Comparison of ENCODE assay signal across 13 cellular contexts in the genomic region with DNA sequence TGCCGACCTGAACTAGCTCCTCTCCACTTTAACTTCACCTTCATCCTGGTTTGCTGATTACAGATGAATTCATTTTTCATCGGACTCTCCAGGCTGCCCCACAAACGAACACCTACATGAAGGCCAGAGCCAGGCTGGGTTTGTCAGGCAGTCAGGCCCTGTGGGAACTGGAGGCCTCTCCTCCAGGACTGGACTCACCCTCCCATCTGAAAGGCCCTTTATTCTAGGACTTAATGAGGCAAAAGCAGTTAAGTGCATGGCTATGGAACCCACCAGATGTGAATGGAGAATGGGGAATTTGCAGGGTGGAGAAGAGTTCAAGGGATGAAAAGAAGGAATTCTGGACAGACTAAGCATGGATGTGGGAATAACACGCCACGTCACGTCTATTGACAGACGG.
DNase-seq lines count a peak whose midpoint lies in the region; ATAC-seq and TF ChIP-seq lines count a peak whose summit lies in the region.
"Had no signal": no experiment of that assay in that cellular context is flagged by ENCODE, and none has a peak within 500 bp of the region (broad histone marks: within the 10 kb centered on the region; RNA-seq: fewer than 3 reads in every experiment).

No MANE protein-coding gene starts in this region.

- no TSS peak for BruUV-seq in MCF 10A (replicated peaks; lab: Mats Ljungman, UMichigan)

- H3K9me3 Mint-ChIP-seq in MCF 10A (ENCODE audit: unreplicated experiment) (no peaks in the 10 kb centered on the region), naive B cell (no peaks in the 10 kb centered on the region)
- H3K9me3 Mint-ChIP-seq: activated T-cell treated with anti-CD3 and anti-CD28 coated beads, Interleukin-2, amount 50 U/mL, for 4 hours had no signal

- CTCF ChIA-PET in MCF 10A (lab: Yijun Ruan, JAX): no interaction called here

- H3K27ac Mint-ChIP-seq in MCF 10A (ENCODE audit: low read depth, unreplicated experiment) (no peak overlapping the region), naive B cell (peak overlapping the region in 1 of 6 donors; percentile 83)

- no peak for TF ChIP-seq CTCF in breast epithelium (IDR thresholded peaks at IDR 0.05)
- TF ChIP-seq CTCF in MCF 10A (IDR thresholded peaks at IDR 0.05; ENCODE audit: unreplicated experiment): no peak
- no peak for TF ChIP-seq CTCF in colonic mucosa (IDR thresholded peaks at IDR 0.05)
- TF ChIP-seq CTCF in tibial nerve (IDR thresholded peaks at IDR 0.05): no peak

- intact Hi-C loops in breast epithelium (cut with DNase I; ENCODE audit: low total_unique reads): no loop called here
- intact Hi-C loops in MCF 10A (cut with micrococcal nuclease): no loop called here
- intact Hi-C loops in colonic mucosa (cut with DNase I): loop anchor here (10.0 kb wide), 1 partner anchor 153 kb away; no protein-coding TSS in a partner anchor
- intact Hi-C loops in posterior vena cava (cut with DNase I): loop anchor here in 1 of 2 donors (10.0 kb wide), 1 partner anchor 53 kb away; no protein-coding TSS in a partner anchor

- DNase-seq in breast epithelium (ENCODE audit: low spot score in 2 of 2) (no peak), MCF 10A (ENCODE audit: unreplicated experiment) (no peak), colonic mucosa (no peak), naive B cell (no peak), tibial nerve (ENCODE audit: low spot score in 2 of 2) (peak in 1 of 2 donors; percentile 30), posterior vena cava (ENCODE audit: low spot score) (no peak), SKM-1 treated with dmso at 0.1 percent for 144 hours (lab: John Stamatoyannopoulos, UW; ENCODE audit: unreplicated experiment) (no peak)
- DNase-seq: activated T-cell treated with anti-CD3 and anti-CD28 coated beads, Interleukin-2, amount 50 U/mL, for 4 hours; NCI-H146; PC-9 had no signal

- 40 to 61% methylated on average over 7 of the region's 7 CpGs for WGBS in tibial nerve, 2 donors

- H3K4me3 ChIP-seq in breast epithelium (no peak overlapping the region), colonic mucosa (no peak overlapping the region), tibial nerve (no peak overlapping the region)
- H3K4me3 ChIP-seq: mucosa of descending colon, PC-9 had no signal

- H3K27me3 Mint-ChIP-seq in MCF 10A (ENCODE audit: insufficient read depth, unreplicated experiment) (no peaks in the 10 kb centered on the region), naive B cell (no peaks in the 10 kb centered on the region)

- H3K27ac ChIP-seq in breast epithelium (peak overlapping the region; percentile 77 to 97), colonic mucosa (peak overlapping the region; percentile 10), tibial nerve (peak overlapping the region in 3 of 4 donors; percentile 21 to 99 (median 94))
- H3K27ac ChIP-seq: PC-9 had no signal

- POLR2A ChIA-PET in MCF 10A (lab: Yijun Ruan, JAX): no interaction called here

- H3K27me3 ChIP-seq in breast epithelium (no peaks in the 10 kb centered on the region), colonic mucosa (no peaks in the 10 kb centered on the region), tibial nerve (no peaks in the 10 kb centered on the region)
- H3K27me3 ChIP-seq: BE2C had no signal

- H3K9me3 ChIP-seq in breast epithelium (no peaks in the 10 kb centered on the region), colonic mucosa (no peaks in the 10 kb centered on the region), tibial nerve (no peaks in the 10 kb centered on the region)
- H3K9me3 ChIP-seq: BE2C, mucosa of descending colon had no signal

- H3K36me3 Mint-ChIP-seq in MCF 10A (ENCODE audit: insufficient read depth, unreplicated experiment) (no peaks in the 10 kb centered on the region), naive B cell (no peaks in the 10 kb centered on the region)

- H3K4me1 ChIP-seq in breast epithelium: peaks cover 0 to 6% of the 10 kb centered on the region in 2 donors
- H3K4me1 ChIP-seq in colonic mucosa: no peaks in the 10 kb centered on the region
- peaks cover 0 to 58% (median 12%) of the 10 kb centered on the region in 4 donors for H3K4me1 ChIP-seq in tibial nerve

- ATAC-seq in naive B cell (ENCODE audit: low read depth in 2 of 2) (no peak), HG02840 (IDR thresholded peaks at IDR 0.05; ENCODE audit: low FRiP score, unreplicated experiment) (no peak)
- ATAC-seq: activated T-cell treated with anti-CD3 and anti-CD28 coated beads, Interleukin-2, amount 50 U/mL, for 4 hours; mucosa of descending colon had no signal

- no peak overlapping the region for H3K9ac ChIP-seq in colonic mucosa (ENCODE audit: low read depth in 2 of 2, low read length in 2 of 2)

- H3K4me3 Mint-ChIP-seq in MCF 10A (ENCODE audit: unreplicated experiment) (no peak overlapping the region), naive B cell (peak overlapping the region in 7 of 8 donors; percentile 9 to 96 (median 56))
- H3K4me3 Mint-ChIP-seq: activated T-cell treated with anti-CD3 and anti-CD28 coated beads, Interleukin-2, amount 50 U/mL, for 4 hours had no signal

- TF ChIP-seq EP300 in tibial nerve (IDR thresholded peaks at IDR 0.05): no peak

- TF ChIP-seq POLR2A in breast epithelium (IDR thresholded peaks at IDR 0.05): no peak
- no peak for TF ChIP-seq POLR2A in tibial nerve (IDR thresholded peaks at IDR 0.05)

- H3K36me3 ChIP-seq in breast epithelium (no peaks in the 10 kb centered on the region), colonic mucosa (no peaks in the 10 kb centered on the region), tibial nerve (no peaks in the 10 kb centered on the region)
- H3K36me3 ChIP-seq: BE2C had no signal

- peaks cover 23% of the 10 kb centered on the region for H3K4me1 Mint-ChIP-seq in MCF 10A (ENCODE audit: insufficient read depth, unreplicated experiment)
- H3K4me1 Mint-ChIP-seq in naive B cell: peaks cover 11 to 34% (median 18%) of the 10 kb centered on the region in 3 donors

Comparison
In these comparisons a context has a peak if more than half of its experiments do, and no peak if none do; other contexts are left out.
1. H3K27ac ChIP-seq: peak in every context shown above with its lines; median percentile 94 in tibial nerve; 87 in breast epithelium; 10 in colonic mucosa.